In genomic region chr11:94305146-94305545, GRCh38 we compare ENCODE assay signal across 23 cellular contexts. TPM values are rescaled to one million over a fixed set of nuclear protein-coding genes. Genes with fewer than 3 reads are reported as not detected.
A peak's percentile ranks its signal among the peaks of the same experiment; 100 is the strongest.
DNase-seq lines count a peak whose midpoint lies in the region; ATAC-seq, FAIRE-seq and TF ChIP-seq lines count a peak whose summit lies in the region.
"Had no signal": no experiment of that assay in that cellular context is flagged by ENCODE, and none has a peak within 500 bp of the region (broad histone marks: within the 10 kb centered on the region; RNA-seq: fewer than 3 reads in every experiment).

No MANE protein-coding gene starts in this region.

- no peaks in the 10 kb centered on the region for H3K36me3 ChIP-seq in breast epithelium
- no peaks in the 10 kb centered on the region for H3K36me3 ChIP-seq in left ventricle myocardium inferior

- no peaks in the 10 kb centered on the region for H3K27me3 ChIP-seq in breast epithelium
- H3K27me3 ChIP-seq in left ventricle myocardium inferior (ENCODE audit: low read depth): peaks cover 14% of the 10 kb centered on the region
- H3K27me3 ChIP-seq in CD4-positive, alpha-beta T cell (ENCODE audit: control insufficient read depth, insufficient read depth, low read length): no peaks in the 10 kb centered on the region

- H3K4me1 Mint-ChIP-seq in MCF 10A (ENCODE audit: insufficient read depth, unreplicated experiment) (peaks cover 9% of the 10 kb centered on the region), WTC11 (peaks cover 29% of the 10 kb centered on the region)
- H3K4me1 Mint-ChIP-seq in CD4-positive, alpha-beta T cell (ENCODE audit: low read depth): no peaks in the 10 kb centered on the region
- no peaks in the 10 kb centered on the region for H3K4me1 Mint-ChIP-seq in activated CD4-positive, alpha-beta T cell treated with anti-CD3 and anti-CD28 coated beads for 36 hours
- H3K4me1 Mint-ChIP-seq: activated B cell treated with CpG ODN at 0.5 μM for 24 hours; activated CD8-positive, alpha-beta memory T cell treated with anti-CD3 and anti-CD28 coated beads, Interleukin-2, amount 10 ng/mL, durations not matched to agents 7 days and 5 days; CD8-positive, alpha-beta memory T cell; immature natural killer cell; T-cell had no signal

- DNase-seq in MCF 10A (ENCODE audit: unreplicated experiment) (peak; percentile 47), breast epithelium (ENCODE audit: low spot score in 2 of 2) (no peak), WTC11 (ENCODE audit: low spot score) (no peak), left ventricle myocardium inferior (no peak), urothelium cell line (ENCODE audit: low spot score) (peak; percentile 48), coronary artery (ENCODE audit: low spot score) (no peak)
- DNase-seq in CD4-positive, alpha-beta T cell: no peak
- DNase-seq in activated CD4-positive, alpha-beta T cell treated with anti-CD3 and anti-CD28 coated beads for 36 hours: no peak
- DNase-seq: activated B cell treated with CpG ODN at 0.5 μM for 24 hours; activated CD8-positive, alpha-beta memory T cell treated with anti-CD3 and anti-CD28 coated beads, Interleukin-2, amount 10 ng/mL, durations not matched to agents 7 days and 5 days; activated gamma-delta T cell; aorta; CD8-positive, alpha-beta memory T cell; dermis blood vessel endothelial cell; immature natural killer cell; NCI-H1930; NCI-H524 treated with DMSO at 0.1 percent for 48 hours; occipital lobe; stimulated activated naive CD4-positive, alpha-beta T cell treated with Interleukin-2 at 50 U/mL for 16 hours; T-cell had no signal

- ATAC-seq in WTC11: no peak
- ATAC-seq in CD4-positive, alpha-beta T cell (ENCODE audit: poor library complexity): no peak
- no peak for ATAC-seq in activated CD4-positive, alpha-beta T cell treated with anti-CD3 and anti-CD28 coated beads for 36 hours
- ATAC-seq: activated CD8-positive, alpha-beta memory T cell treated with anti-CD3 and anti-CD28 coated beads, Interleukin-2, amount 10 ng/mL, durations not matched to agents 7 days and 5 days; Panc1 had no signal

- H3K9me3 ChIP-seq in breast epithelium (no peaks in the 10 kb centered on the region), left ventricle myocardium inferior (replicated peaks) (no peaks in the 10 kb centered on the region)
- no peaks in the 10 kb centered on the region for H3K9me3 ChIP-seq in CD4-positive, alpha-beta T cell (ENCODE audit: control insufficient read depth, low read length)

- CTCF ChIA-PET in MCF 10A (lab: Yijun Ruan, JAX): no interaction called here
- CTCF ChIA-PET in WTC11 (lab: Charles Lee): no interaction called here
- CTCF ChIA-PET in CD4-positive, alpha-beta T cell (lab: Charles Lee): no interaction called here
- CTCF ChIA-PET in activated CD4-positive, alpha-beta T cell treated with anti-CD3 and anti-CD28 coated beads for 36 hours (lab: Charles Lee): no interaction called here

- no peaks in the 10 kb centered on the region for H3K9me3 Mint-ChIP-seq in MCF 10A (ENCODE audit: unreplicated experiment)
- no peaks in the 10 kb centered on the region for H3K9me3 Mint-ChIP-seq in WTC11
- no peaks in the 10 kb centered on the region for H3K9me3 Mint-ChIP-seq in CD4-positive, alpha-beta T cell
- H3K9me3 Mint-ChIP-seq in activated CD4-positive, alpha-beta T cell treated with anti-CD3 and anti-CD28 coated beads for 36 hours (ENCODE audit: low read depth): no peaks in the 10 kb centered on the region
- H3K9me3 Mint-ChIP-seq: activated B cell treated with CpG ODN at 0.5 μM for 24 hours, immature natural killer cell, T-cell had no signal

- BruUV-seq in MCF 10A (replicated peaks; lab: Mats Ljungman, UMichigan): no TSS peak

- H3K4me3 Mint-ChIP-seq in MCF 10A (ENCODE audit: unreplicated experiment) (no peak overlapping the region), WTC11 (no peak overlapping the region)
- H3K4me3 Mint-ChIP-seq in CD4-positive, alpha-beta T cell: no peak overlapping the region
- H3K4me3 Mint-ChIP-seq in activated CD4-positive, alpha-beta T cell treated with anti-CD3 and anti-CD28 coated beads for 36 hours: no peak overlapping the region
- H3K4me3 Mint-ChIP-seq: activated B cell treated with CpG ODN at 0.5 μM for 24 hours; activated CD8-positive, alpha-beta memory T cell treated with anti-CD3 and anti-CD28 coated beads, Interleukin-2, amount 10 ng/mL, durations not matched to agents 7 days and 5 days; CD8-positive, alpha-beta memory T cell; immature natural killer cell; T-cell had no signal

- TF ChIP-seq CTCF in MCF 10A (IDR thresholded peaks at IDR 0.05; ENCODE audit: unreplicated experiment) (no peak), breast epithelium (IDR thresholded peaks at IDR 0.05) (no peak), WTC11 (IDR thresholded peaks at IDR 0.05) (no peak), left ventricle myocardium inferior (IDR thresholded peaks at IDR 0.05; ENCODE audit: borderline replicate concordance) (no peak), coronary artery (IDR thresholded peaks at IDR 0.05) (no peak)
- TF ChIP-seq CTCF in CD4-positive, alpha-beta T cell (IDR thresholded peaks at IDR 0.05): no peak

- no peaks in the 10 kb centered on the region for H3K4me1 ChIP-seq in breast epithelium
- H3K4me1 ChIP-seq in left ventricle myocardium inferior: peaks cover 26% of the 10 kb centered on the region

- H3K27ac ChIP-seq in breast epithelium (no peak overlapping the region), left ventricle myocardium inferior (replicated peaks) (peak overlapping the region; percentile 71), coronary artery (peak overlapping the region in 1 of 2 donors; percentile 79)
- H3K27ac ChIP-seq in CD4-positive, alpha-beta T cell (ENCODE audit: low read depth, low read length): no peak overlapping the region
- H3K27ac ChIP-seq: 22Rv1, skin epidermis had no signal

- FAIRE-seq in urothelium cell line (lab: Jason Lieb, UNC): no peak

- POLR2A ChIA-PET in MCF 10A (lab: Yijun Ruan, JAX) (no interaction called here), WTC11 (lab: Charles Lee) (no interaction called here)
- POLR2A ChIA-PET in CD4-positive, alpha-beta T cell (lab: Charles Lee): no interaction called here
- POLR2A ChIA-PET in activated CD4-positive, alpha-beta T cell treated with anti-CD3 and anti-CD28 coated beads for 36 hours (lab: Charles Lee): no interaction called here

- H3K27ac Mint-ChIP-seq in MCF 10A (ENCODE audit: low read depth, unreplicated experiment) (no peak overlapping the region), WTC11 (0 out of 2 replicates have a peak overlapping the region, but pooled peaks have one; percentile 14)
- no peak overlapping the region for H3K27ac Mint-ChIP-seq in CD4-positive, alpha-beta T cell
- H3K27ac Mint-ChIP-seq in activated CD4-positive, alpha-beta T cell treated with anti-CD3 and anti-CD28 coated beads for 36 hours: no peak overlapping the region
- H3K27ac Mint-ChIP-seq: activated B cell treated with CpG ODN at 0.5 μM for 24 hours; activated CD8-positive, alpha-beta memory T cell treated with anti-CD3 and anti-CD28 coated beads, Interleukin-2, amount 10 ng/mL, durations not matched to agents 7 days and 5 days; CD8-positive, alpha-beta memory T cell; immature natural killer cell; T-cell had no signal

- intact Hi-C loops in MCF 10A (cut with micrococcal nuclease): no loop called here
- intact Hi-C loops in breast epithelium (cut with DNase I; ENCODE audit: low total_unique reads): no loop called here
- intact Hi-C loops in left ventricle myocardium inferior (cut with micrococcal nuclease): no loop called here
- intact Hi-C loops in CD4-positive, alpha-beta T cell (cut with DNase I, micrococcal nuclease): no loop called here
- intact Hi-C loops in activated CD4-positive, alpha-beta T cell treated with anti-CD3 and anti-CD28 coated beads for 36 hours (cut with DNase I, micrococcal nuclease): no loop called here

- peaks cover 12% of the 10 kb centered on the region for H3K27me3 Mint-ChIP-seq in MCF 10A (ENCODE audit: insufficient read depth, unreplicated experiment)
- H3K27me3 Mint-ChIP-seq in WTC11 (ENCODE audit: low read depth): no peaks in the 10 kb centered on the region; the same call in 1 of the 2 replicates
- H3K27me3 Mint-ChIP-seq in CD4-positive, alpha-beta T cell: peaks cover 25% of the 10 kb centered on the region
- peaks cover 6% of the 10 kb centered on the region for H3K27me3 Mint-ChIP-seq in activated CD4-positive, alpha-beta T cell treated with anti-CD3 and anti-CD28 coated beads for 36 hours
- H3K27me3 Mint-ChIP-seq: activated B cell treated with CpG ODN at 0.5 μM for 24 hours had no signal

- no peaks in the 10 kb centered on the region for H3K36me3 Mint-ChIP-seq in MCF 10A (ENCODE audit: insufficient read depth, unreplicated experiment)
- H3K36me3 Mint-ChIP-seq in WTC11: no peaks in the 10 kb centered on the region
- H3K36me3 Mint-ChIP-seq in CD4-positive, alpha-beta T cell (ENCODE audit: low read depth): no peaks in the 10 kb centered on the region
- no peaks in the 10 kb centered on the region for H3K36me3 Mint-ChIP-seq in activated CD4-positive, alpha-beta T cell treated with anti-CD3 and anti-CD28 coated beads for 36 hours (ENCODE audit: low read depth)
- H3K36me3 Mint-ChIP-seq: activated CD8-positive, alpha-beta memory T cell treated with anti-CD3 and anti-CD28 coated beads, Interleukin-2, amount 10 ng/mL, durations not matched to agents 7 days and 5 days; CD8-positive, alpha-beta memory T cell; immature natural killer cell; T-cell had no signal

- H3K4me3 ChIP-seq in breast epithelium (no peak overlapping the region), left ventricle myocardium inferior (no peak overlapping the region), coronary artery (no peak overlapping the region)
- H3K4me3 ChIP-seq: skin epidermis had no signal

- no peak for TF ChIP-seq POLR2A in breast epithelium (IDR thresholded peaks at IDR 0.05)

TF ChIP-seq in WTC11, 78 proteins besides CTCF, POLR2A, EP300 and RAD21 (continues in another document):
- TF ChIP-seq, protein P1, sequence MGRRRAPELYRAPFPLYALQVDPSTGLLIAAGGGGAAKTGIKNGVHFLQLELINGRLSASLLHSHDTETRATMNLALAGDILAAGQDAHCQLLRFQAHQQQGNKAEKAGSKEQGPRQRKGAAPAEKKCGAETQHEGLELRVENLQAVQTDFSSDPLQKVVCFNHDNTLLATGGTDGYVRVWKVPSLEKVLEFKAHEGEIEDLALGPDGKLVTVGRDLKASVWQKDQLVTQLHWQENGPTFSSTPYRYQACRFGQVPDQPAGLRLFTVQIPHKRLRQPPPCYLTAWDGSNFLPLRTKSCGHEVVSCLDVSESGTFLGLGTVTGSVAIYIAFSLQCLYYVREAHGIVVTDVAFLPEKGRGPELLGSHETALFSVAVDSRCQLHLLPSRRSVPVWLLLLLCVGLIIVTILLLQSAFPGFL (CRISPR knock-in tag; IDR thresholded peaks at IDR 0.05; ENCODE audit: borderline replicate concordance): no peak

RNA-seq across cellular contexts. Expression of gene IZUMO1R, which starts 0.8 kb away (rescaled TPM):
- not detected in 2 replicates for total RNA-seq in MCF 10A (2022)
- not detected for total RNA-seq in breast epithelium
- total RNA-seq in WTC11 (2021): not detected in 3 replicates
- total RNA-seq in left ventricle myocardium inferior: not detected
- total RNA-seq in CD4-positive, alpha-beta T cell: not detected
- total RNA-seq in activated CD4-positive, alpha-beta T cell treated with anti-CD3 and anti-CD28 coated beads for 36 hours: not detected
- total RNA-seq: activated B cell treated with CpG ODN at 0.5 μM for 24 hours; activated CD8-positive, alpha-beta memory T cell treated with anti-CD3 and anti-CD28 coated beads, Interleukin-2, amount 10 ng/mL, durations not matched to agents 7 days and 5 days; aorta; CD8-positive, alpha-beta memory T cell; dermis blood vessel endothelial cell; occipital lobe; T-cell had no signal

Comparison
In these comparisons a context has a peak if more than half of its experiments do, and no peak if none do; other contexts are left out.
1. DNase-seq: peak in MCF 10A (single experiment) and urothelium cell line (single experiment); none in breast epithelium (0 of 2), WTC11 (single experiment), left ventricle myocardium inferior (single experiment), coronary artery (single experiment), CD4-positive, alpha-beta T cell (0 of 10) and activated CD4-positive, alpha-beta T cell treated with anti-CD3 and anti-CD28 coated beads for 36 hours (single experiment).